ENCODE assay signal across 23 cellular contexts in the genomic region with DNA sequence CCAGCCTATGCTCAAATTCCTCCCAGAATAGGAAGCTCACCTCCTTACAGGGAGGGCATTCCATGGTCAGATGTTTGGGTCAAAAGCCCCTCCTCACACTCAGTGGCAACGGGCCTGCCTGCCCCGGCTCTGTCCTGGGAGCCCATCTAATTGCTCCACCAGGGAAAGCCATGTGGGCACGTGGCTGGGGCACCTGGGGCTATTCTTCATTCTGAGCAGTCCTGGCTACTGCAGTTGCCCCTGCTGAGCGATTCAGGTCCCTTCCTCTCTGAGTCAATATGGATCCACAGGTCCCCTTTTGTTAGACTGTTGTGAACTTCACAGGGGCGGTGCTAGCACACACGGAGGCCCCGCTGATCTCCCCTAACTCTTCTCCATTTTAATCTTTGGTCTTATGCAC.
"Had no signal": no experiment of that assay in that cellular context is flagged by ENCODE, and none has a peak within 500 bp of the region (broad histone marks: within the 10 kb centered on the region; RNA-seq: fewer than 3 reads in every experiment).

No MANE protein-coding gene starts in this region.

- H3K27ac ChIP-seq: colonic mucosa had no signal

- H3K36me3 ChIP-seq: colonic mucosa had no signal

- H3K4me3 Mint-ChIP-seq: activated CD4-positive, alpha-beta memory T cell treated with anti-CD3 and anti-CD28 coated beads, Interleukin-2, amount 10 ng/mL, durations not matched to agents 7 days and 5 days; activated naive CD4-positive, alpha-beta T cell treated with anti-CD3 and anti-CD28 coated beads for 36 hours; activated naive CD8-positive, alpha-beta T cell; activated T-helper 17 cell treated with anti-CD3 and anti-CD28 coated beads, Interleukin-2, amount 50 U/mL, for 72 hours; T-helper 17 cell had no signal

- H3K9me3 Mint-ChIP-seq: activated CD4-positive, alpha-beta memory T cell treated with anti-CD3 and anti-CD28 coated beads, Interleukin-2, amount 10 ng/mL, durations not matched to agents 7 days and 5 days; activated naive CD4-positive, alpha-beta T cell treated with anti-CD3 and anti-CD28 coated beads for 36 hours; activated T-helper 17 cell treated with anti-CD3 and anti-CD28 coated beads, Interleukin-2, amount 50 U/mL, for 72 hours had no signal

- H3K4me3 ChIP-seq: colonic mucosa had no signal

- ATAC-seq: activated T-helper 17 cell treated with anti-CD3 and anti-CD28 coated beads, Interleukin-2, amount 50 U/mL, for 72 hours; PC-3; T-helper 17 cell had no signal

- H3K36me3 Mint-ChIP-seq: activated naive CD8-positive, alpha-beta T cell had no signal

- DNase-seq: activated CD4-positive, alpha-beta memory T cell treated with anti-CD3 and anti-CD28 coated beads, Interleukin-2, amount 10 ng/mL, durations not matched to agents 7 days and 5 days; activated CD4-positive, alpha-beta T cell treated with anti-CD3 and anti-CD28 coated beads, Interleukin-2, amount 50 U/mL, for 1 hour; activated CD4-positive, CD25-positive, alpha-beta regulatory T cell; activated gamma-delta T cell; activated naive CD4-positive, alpha-beta T cell treated with anti-CD3 and anti-CD28 coated beads for 36 hours; activated T-cell treated with anti-CD3 and anti-CD28 coated beads for 4 hours; activated T-cell treated with anti-CD3 and anti-CD28 coated beads, Interleukin-2, amount 50 U/mL, for 48 hours; amygdala; cerebellar nuclear complex; colonic mucosa; Kasumi-1; KBM-7; NCI-H1105 treated with DMSO at 0.1 percent for 48 hours; NCI-H1436 treated with DMSO at 0.1 percent for 48 hours; NCI-H1930; NCI-H510A; NCI-H526 treated with DMSO at 0.1 percent for 48 hours; PC-3; SHP77 treated with DMSO at 0.1 percent for 48 hours; T-helper 17 cell; T-helper 9 cell had no signal

- H3K27ac Mint-ChIP-seq: activated CD4-positive, alpha-beta memory T cell treated with anti-CD3 and anti-CD28 coated beads, Interleukin-2, amount 10 ng/mL, durations not matched to agents 7 days and 5 days; activated naive CD4-positive, alpha-beta T cell treated with anti-CD3 and anti-CD28 coated beads for 36 hours; activated naive CD8-positive, alpha-beta T cell; activated T-helper 17 cell treated with anti-CD3 and anti-CD28 coated beads, Interleukin-2, amount 50 U/mL, for 72 hours; T-helper 17 cell had no signal

- H3K9me3 ChIP-seq: colonic mucosa had no signal
